In genomic region chr1:19053486-19053885, GRCh38 we compare ENCODE assay signal across 18 cellular contexts.
A peak's percentile ranks its signal among the peaks of the same experiment; 100 is the strongest.
DNase-seq lines count a peak whose midpoint lies in the region; ATAC-seq, FAIRE-seq and TF ChIP-seq lines count a peak whose summit lies in the region.
"Had no signal": no experiment of that assay in that cellular context is flagged by ENCODE, and none has a peak within 500 bp of the region (broad histone marks: within the 10 kb centered on the region; RNA-seq: fewer than 3 reads in every experiment).

No MANE protein-coding gene starts in this region.

- H3K36me3 ChIP-seq in BLaER1 treated with 17β-estradiol and CSF1 and Interleukin-3, amounts not matched to agents 10 nM and 100 nM = no peaks in the 10 kb centered on the region
- H3K36me3 ChIP-seq in keratinocyte (ENCODE audit: control insufficient read depth in 2 of 2, extremely low read depth in 1 of 2, insufficient read depth in 2 of 2, low read length in 2 of 2) (no peaks in the 10 kb centered on the region), tibial artery (no peaks in the 10 kb centered on the region), brain microvascular endothelial cell (replicated peaks) (no peaks in the 10 kb centered on the region)

- no peaks in the 10 kb centered on the region for H4K20me1 ChIP-seq in BLaER1 treated with 17β-estradiol and CSF1 and Interleukin-3, amounts not matched to agents 10 nM and 100 nM
- no peaks in the 10 kb centered on the region for H4K20me1 ChIP-seq in keratinocyte (ENCODE audit: control insufficient read depth, extremely low read depth, insufficient read depth, low read length)

- peaks cover 11% of the 10 kb centered on the region; the same call in 2 of the 3 replicates for H3K4me1 ChIP-seq in A549
- peaks cover 14 to 39% (median 24%) of the 10 kb centered on the region in 10 experiments for H3K4me1 ChIP-seq in BLaER1 treated with 17β-estradiol and CSF1 and Interleukin-3, amounts not matched to agents 10 nM and 100 nM
- peaks cover 22% of the 10 kb centered on the region for H3K4me1 ChIP-seq in keratinocyte (ENCODE audit: control insufficient read depth, extremely low read depth, insufficient read depth, low read length)
- no peaks in the 10 kb centered on the region for H3K4me1 ChIP-seq in tibial artery

- peaks cover 0 to 19% (median 0%) of the 10 kb centered on the region in 11 experiments; a peak in 9 of 22 replicates for H3K27me3 ChIP-seq in BLaER1 treated with 17β-estradiol and CSF1 and Interleukin-3, amounts not matched to agents 10 nM and 100 nM
- H3K27me3 ChIP-seq in keratinocyte (ENCODE audit: control insufficient read depth, extremely low read depth, insufficient read depth, low read length) (peaks cover 30% of the 10 kb centered on the region), tibial artery (peaks cover 0 to 68% of the 10 kb centered on the region in 2 donors), brain microvascular endothelial cell (replicated peaks) (peaks cover 5% of the 10 kb centered on the region)

- H3K4me3 ChIP-seq in A549 = no peak overlapping the region
- no peak overlapping the region for H3K4me3 ChIP-seq in BLaER1 treated with 17β-estradiol and CSF1 and Interleukin-3, amounts not matched to agents 10 nM and 100 nM
- no peak overlapping the region for H3K4me3 ChIP-seq in keratinocyte (ENCODE audit: control insufficient read depth in 2 of 3, extremely low read depth in 1 of 3, insufficient read depth in 2 of 3, low read depth in 1 of 3, low read length in 3 of 3)
- H3K4me3 ChIP-seq in tibial artery = no peak overlapping the region
- no peak overlapping the region for H3K4me3 ChIP-seq in brain microvascular endothelial cell (ENCODE audit: low read depth, low read length)

- TF ChIP-seq CTCF in A549 (IDR thresholded peaks at IDR 0.05) (no peak), keratinocyte (optimal IDR thresholded peaks at IDR 0.05 in 1 of 3, IDR thresholded peaks at IDR 0.05 in 1 of 3, conservative IDR thresholded peaks at IDR 0.05 in 1 of 3; ENCODE audit: extremely low read depth in 1 of 3, insufficient read depth in 2 of 3, low read length in 3 of 3) (no peak), tibial artery (IDR thresholded peaks at IDR 0.05) (no peak), brain microvascular endothelial cell (IDR thresholded peaks at IDR 0.05; ENCODE audit: low read depth, low read length, missing control alignments) (no peak)

- H3K4me2 ChIP-seq in A549 = no peak overlapping the region
- peak overlapping the region in 8 of 11 experiments; percentile 68 to 83 (median 78); a peak in 12 of 22 replicates for H3K4me2 ChIP-seq in BLaER1 treated with 17β-estradiol and CSF1 and Interleukin-3, amounts not matched to agents 10 nM and 100 nM
- no peak overlapping the region for H3K4me2 ChIP-seq in keratinocyte (ENCODE audit: control insufficient read depth, extremely low read depth, insufficient read depth, low read depth, low read length)
- H3K4me2 ChIP-seq: KMS-11 had no signal

- peak overlapping the region; percentile 24 to 47; a peak in 3 of 6 replicates for H3K27ac ChIP-seq in A549
- H3K27ac ChIP-seq in BLaER1 treated with 17β-estradiol and CSF1 and Interleukin-3, amounts not matched to agents 10 nM and 100 nM = no peak overlapping the region
- H3K27ac ChIP-seq in keratinocyte (ENCODE audit: control insufficient read depth, insufficient read depth, low read length) = no peak overlapping the region
- H3K27ac ChIP-seq in tibial artery = no peak overlapping the region
- H3K27ac ChIP-seq in brain microvascular endothelial cell = no peak overlapping the region
- H3K27ac ChIP-seq: KMS-11 had no signal

- H3K9me3 ChIP-seq in A549 (no peaks in the 10 kb centered on the region), keratinocyte (ENCODE audit: control insufficient read depth, low read depth, low read length) (no peaks in the 10 kb centered on the region), tibial artery (no peaks in the 10 kb centered on the region)
- no peaks in the 10 kb centered on the region for H3K9me3 ChIP-seq in BLaER1 treated with 17β-estradiol and CSF1 and Interleukin-3, amounts not matched to agents 10 nM and 100 nM (replicated peaks in 1 of 11)

- dilution Hi-C loops in keratinocyte (cut with MboI; ENCODE audit: extremely low pct_ligation_motif_present, low sequenced_read_pairs) = no loop called here

- no peaks in the 10 kb centered on the region for H3K79me2 ChIP-seq in keratinocyte (ENCODE audit: control insufficient read depth, insufficient read depth, low read length)

- no peak for TF ChIP-seq POLR2A in A549 (IDR thresholded peaks at IDR 0.05; ENCODE audit: low read length)

- no peak overlapping the region for H3K9ac ChIP-seq in BLaER1 treated with 17β-estradiol and CSF1 and Interleukin-3, amounts not matched to agents 10 nM and 100 nM
- peak overlapping the region; percentile 28 for H3K9ac ChIP-seq in keratinocyte (ENCODE audit: control insufficient read depth, extremely low read depth, insufficient read depth, low read length)
- H3K9ac ChIP-seq: KMS-11 had no signal

- no peak for TF ChIP-seq EP300 in A549 (IDR thresholded peaks at IDR 0.05)

- ATAC-seq in A549 = peak in 1 of 2 experiments; percentile 23; a peak in 3 of 6 replicates

- TF ChIP-seq RAD21 in A549 (conservative IDR thresholded peaks at IDR 0.05 in 1 of 2, IDR thresholded peaks at IDR 0.05 in 1 of 2) = no peak

- FAIRE-seq in A549 (lab: Jason Lieb, UNC) (no peak), keratinocyte (lab: Jason Lieb, UNC) (no peak)
- FAIRE-seq: G401.6 had no signal

- no peaks in the 10 kb centered on the region for H3K9me1 ChIP-seq in keratinocyte (ENCODE audit: control insufficient read depth, extremely low read depth, insufficient read depth, low read length)

- DNase-seq in A549 (ENCODE audit: low read depth in 1 of 2, low spot score in 1 of 2) (no peak), NCI-H69 (lab: John Stamatoyannopoulos, UW) (peak; percentile 71), keratinocyte (ENCODE audit: low read depth, low spot score) (no peak), tibial artery (no peak), HK-2 (ENCODE audit: unreplicated experiment) (no peak), brain microvascular endothelial cell (no peak)
- no peak for DNase-seq in activated CD8-positive, alpha-beta memory T cell treated with anti-CD3 and anti-CD28 coated beads, Interleukin-2, amount 50 U/mL, for 48 hours
- DNase-seq: ACHN, MV-4-11, NCI-H1436 treated with DMSO at 0.1 percent for 48 hours, NCI-H2081, NCI-H2171 treated with DMSO at 0.1 percent for 48 hours, NCI-H774, SW 1271, T-helper 2 cell had no signal

- 60% methylated on average over 4 of the region's 8 CpGs for WGBS in A549 (ENCODE audit: missing lambda C conversion rate)

- POLR2A ChIA-PET in A549 (lab: Yijun Ruan, JAX) = no interaction called here

- in situ Hi-C loops in brain microvascular endothelial cell (cut with HindIII; ENCODE audit: low pct_ligation_motif_present, low sequenced_read_pairs) = no loop called here

- no peak overlapping the region for H2AFZ ChIP-seq in keratinocyte (ENCODE audit: control insufficient read depth, low read length)

- intact Hi-C loops in tibial artery (cut with DNase I; ENCODE audit: low total_unique reads) = no loop called here

- CTCF ChIA-PET in A549 (lab: Yijun Ruan, JAX) = interaction anchor here (0.8 to 1.5 kb wide), 2 partner anchors 138 to 146 kb away, joined by 3 read pairs; no protein-coding TSS in a partner anchor

TF ChIP-seq in A549, 52 proteins besides CTCF, POLR2A, EP300 and RAD21 (continues in another document):
- no peak for TF ChIP-seq ATOH8 (CRISPR knock-in tag; IDR thresholded peaks at IDR 0.05; ENCODE audit: low read depth)
- TF ChIP-seq EHF (CRISPR knock-in tag; IDR thresholded peaks at IDR 0.05) = no peak
- no peak for TF ChIP-seq SREBF2 (IDR thresholded peaks at IDR 0.05)
- TF ChIP-seq SMC3 (IDR thresholded peaks at IDR 0.05) = no peak
- TF ChIP-seq TP53 (CRISPR knock-in tag; IDR thresholded peaks at IDR 0.05) = no peak
- no peak for TF ChIP-seq HEYL (CRISPR knock-in tag; IDR thresholded peaks at IDR 0.05)
- no peak for TF ChIP-seq BCL3 (IDR thresholded peaks at IDR 0.05)
- no peak for TF ChIP-seq FOSL2 (IDR thresholded peaks at IDR 0.05)
- TF ChIP-seq FOSL2 (CRISPR knock-in tag; IDR thresholded peaks at IDR 0.05) = no peak
- TF ChIP-seq KDM1A (IDR thresholded peaks at IDR 0.05; ENCODE audit: low read depth) = no peak
- TF ChIP-seq CHD2 (IDR thresholded peaks at IDR 0.05; ENCODE audit: low read length, partially characterized antibody) = no peak
- TF ChIP-seq HMGXB4 (CRISPR knock-in tag; IDR thresholded peaks at IDR 0.05; ENCODE audit: borderline replicate concordance) = no peak
- no peak for TF ChIP-seq FOXS1 (CRISPR knock-in tag; IDR thresholded peaks at IDR 0.05)
- TF ChIP-seq MAFK (IDR thresholded peaks at IDR 0.05; ENCODE audit: partially characterized antibody) = no peak
- no peak for TF ChIP-seq FOSB (CRISPR knock-in tag; IDR thresholded peaks at IDR 0.05)

Comparison
In these comparisons a context has a peak if more than half of its experiments do, and no peak if none do; other contexts are left out.
1. H3K27ac ChIP-seq: peak in A549 (2 of 2); none in BLaER1 treated with 17β-estradiol and CSF1 and Interleukin-3, amounts not matched to agents 10 nM and 100 nM (0 of 11), keratinocyte (single experiment), tibial artery (0 of 2) and brain microvascular endothelial cell (single experiment).
2. H3K4me2 ChIP-seq: peak in BLaER1 treated with 17β-estradiol and CSF1 and Interleukin-3, amounts not matched to agents 10 nM and 100 nM (8 of 11); none in A549 (single experiment) and keratinocyte (single experiment).